In the genomic region with DNA sequence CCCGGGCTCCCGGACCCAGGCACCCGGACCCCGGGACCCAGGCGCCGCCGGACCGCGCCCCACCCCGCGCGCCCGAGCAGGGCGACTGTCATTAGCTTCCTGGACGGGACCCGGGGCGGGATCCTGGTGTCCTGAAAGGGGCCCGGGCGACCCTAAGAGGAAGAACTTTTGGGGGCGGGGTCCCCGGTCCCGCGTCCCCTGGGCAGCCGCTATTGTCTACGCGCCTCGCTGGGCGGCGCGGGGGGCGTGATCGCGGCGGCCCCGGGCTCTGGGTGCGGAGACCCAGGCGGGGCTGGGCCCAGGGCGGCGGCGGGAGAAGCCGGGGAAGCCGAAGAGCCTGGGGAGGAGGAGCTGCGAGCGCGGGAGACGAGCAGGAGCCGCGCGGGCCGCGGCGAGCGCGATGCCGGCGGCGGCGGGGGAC, we compare ENCODE assay signal across 8 cellular contexts. TPM values are rescaled to one million over a fixed set of nuclear protein-coding genes. Genes with fewer than 3 reads are reported as not detected.
DNase-seq lines count a peak whose midpoint lies in the region; ATAC-seq and TF ChIP-seq lines count a peak whose summit lies in the region.

No MANE protein-coding gene starts in this region.

- TF ChIP-seq CTCF in esophagus muscularis mucosa (IDR thresholded peaks at IDR 0.05) (no peak), osteoblast (IDR thresholded peaks at IDR 0.05; ENCODE audit: extremely low read depth, low read depth, low read length) (no peak), adrenal gland (IDR thresholded peaks at IDR 0.05) (no peak)

- DNase-seq in D341Med (ENCODE audit: low spot score), result peak; percentile 79
- DNase-seq in NCI-H1092 (lab: John Stamatoyannopoulos, UW), result peak; percentile 24
- DNase-seq in esophagus muscularis mucosa (ENCODE audit: extremely low spot score), result no peak
- peak; percentile 83 for DNase-seq in osteoblast (ENCODE audit: insufficient read length, low spot score, missing footprints)
- no peak for DNase-seq in adrenal gland
- no peak for DNase-seq in NCI-H2196 treated with DMSO at 0.1 percent for 48 hours (lab: John Stamatoyannopoulos, UW; ENCODE audit: unreplicated experiment)

- H3K4me1 ChIP-seq in esophagus muscularis mucosa (peaks cover 12 to 42% (median 38%) of the 10 kb centered on the region in 4 donors), osteoblast (ENCODE audit: insufficient read depth, low read length) (no peaks in the 10 kb centered on the region), adrenal gland (replicated peaks in 1 of 2) (peaks cover 4 to 12% of the 10 kb centered on the region in 2 donors)

- H2AFZ ChIP-seq in osteoblast (ENCODE audit: low read length), result no peak overlapping the region

- H3K4me3 ChIP-seq in esophagus muscularis mucosa (peak overlapping the region; percentile 61 to 74 (median 64)), osteoblast (ENCODE audit: insufficient read depth, low read length) (peak overlapping the region; percentile 39), adrenal gland (peak overlapping the region in 2 of 4 donors; percentile 23 to 74)

- no peak for TF ChIP-seq EP300 in esophagus muscularis mucosa (IDR thresholded peaks at IDR 0.05)

- ATAC-seq in HG02571 (IDR thresholded peaks at IDR 0.05; ENCODE audit: unreplicated experiment) (no peak), GM18502 (IDR thresholded peaks at IDR 0.05; ENCODE audit: poor library complexity, unreplicated experiment) (no peak)

- H3K36me3 ChIP-seq in esophagus muscularis mucosa, result no peaks in the 10 kb centered on the region
- no peaks in the 10 kb centered on the region for H3K36me3 ChIP-seq in osteoblast (ENCODE audit: insufficient read depth, low read length)
- H3K36me3 ChIP-seq in adrenal gland (replicated peaks in 1 of 2), result no peaks in the 10 kb centered on the region

- H3K27me3 ChIP-seq in esophagus muscularis mucosa (peaks cover 8 to 61% (median 17%) of the 10 kb centered on the region in 4 donors), osteoblast (ENCODE audit: insufficient read depth, low read length) (peaks cover 43% of the 10 kb centered on the region), adrenal gland (peaks cover 12% of the 10 kb centered on the region)

- H3K9me3 ChIP-seq in esophagus muscularis mucosa, result no peaks in the 10 kb centered on the region
- no peaks in the 10 kb centered on the region for H3K9me3 ChIP-seq in osteoblast (ENCODE audit: low read depth, low read length)
- H3K9me3 ChIP-seq in adrenal gland (replicated peaks in 1 of 3), result no peaks in the 10 kb centered on the region

- intact Hi-C loops in esophagus muscularis mucosa (cut with DNase I) (no loop called here), adrenal gland (cut with DNase I) (no loop called here)

- TF ChIP-seq POLR2A in esophagus muscularis mucosa (IDR thresholded peaks at IDR 0.05; ENCODE audit: low read depth), result no peak
- no peak for TF ChIP-seq POLR2A in adrenal gland (IDR thresholded peaks at IDR 0.05)

- H3K27ac ChIP-seq in esophagus muscularis mucosa (replicated peaks in 1 of 4), result peak overlapping the region; percentile 4 to 61 (median 46)
- no peak overlapping the region for H3K27ac ChIP-seq in osteoblast (ENCODE audit: low read depth, low read length)
- peak overlapping the region in 1 of 5 donors; percentile 26 for H3K27ac ChIP-seq in adrenal gland

- no peaks in the 10 kb centered on the region for H4K20me1 ChIP-seq in osteoblast (ENCODE audit: insufficient read depth, low read length)

- WGBS in esophagus muscularis mucosa, result 2% methylated on average over 11 of the region's 58 CpGs
- 1% methylated on average over 55 to 58 of the region's 58 CpGs; no CpG with 5 or more reads in 2 of the 4 donors for WGBS in adrenal gland, 4 donors

- H3K79me2 ChIP-seq in osteoblast (ENCODE audit: insufficient read depth, low read length), result no peaks in the 10 kb centered on the region

- H3K4me2 ChIP-seq in osteoblast (ENCODE audit: insufficient read depth, low read length), result no peak overlapping the region

RNA-seq across cellular contexts. Expression of a gene that starts 0.5 kb away (rescaled TPM):
- 1 to 10 TPM in 2 of 4 donors, under 1 TPM in 2; 0.42 to 3.2 (median 1.0) TPM for total RNA-seq in esophagus muscularis mucosa
- under 0.01 TPM in 2 replicates for total RNA-seq in osteoblast
- 1 to 10 TPM in 1 of 8 donors, under 1 TPM in 7; 0.17 to 1.4 (median 0.56) TPM for total RNA-seq in adrenal gland
- polyA plus RNA-seq in adrenal gland, result under 1 TPM; 0.13 to 0.64 (median 0.33) TPM

Comparison
In these comparisons a context has a peak if more than half of its experiments do, and no peak if none do; other contexts are left out.
1. DNase-seq: peak in D341Med (single experiment), NCI-H1092 (single experiment) and osteoblast (single experiment); none in esophagus muscularis mucosa (single experiment), adrenal gland (0 of 7) and NCI-H2196 treated with DMSO at 0.1 percent for 48 hours (single experiment).